8 cellular contexts compared by ENCODE assay signal in genomic region chr19:55625004-55625326, GRCh38. TPM values are rescaled to one million over a fixed set of nuclear protein-coding genes. Genes with fewer than 3 reads are reported as not detected.
A peak's percentile ranks its signal among the peaks of the same experiment; 100 is the strongest.
DNase-seq lines count a peak whose midpoint lies in the region; ATAC-seq, FAIRE-seq and TF ChIP-seq lines count a peak whose summit lies in the region.

No MANE protein-coding gene starts in this region.

- H3K4me3 Mint-ChIP-seq in CD8-positive, alpha-beta memory T cell: peak overlapping the region; percentile 86 to 96 (median 90)
- H3K4me3 Mint-ChIP-seq in osteocyte (ENCODE audit: unreplicated experiment): peak overlapping the region; percentile 91

- H3K36me3 ChIP-seq in CD8-positive, alpha-beta memory T cell (ENCODE audit: insufficient read depth, low read length): no peaks in the 10 kb centered on the region
- peaks cover 9% of the 10 kb centered on the region for H3K36me3 ChIP-seq in OCI-LY3 (replicated peaks; ENCODE audit: low read depth, low read length)
- H3K36me3 ChIP-seq in endothelial cell of umbilical vein (ENCODE audit: control insufficient read depth in 2 of 2, extremely low read depth in 1 of 2, insufficient read depth in 2 of 2, low read length in 2 of 2): peaks cover 0 to 3% of the 10 kb centered on the region in 2 experiments

- CTCF ChIA-PET in CD8-positive, alpha-beta memory T cell (lab: Charles Lee): interaction anchor here (0.9 to 6.5 kb wide), 13 partner anchors 9 to 163 kb away, joined by 3 to 67 read pairs (median 5); partner anchors contain the start of genes FIZ1, ISOC2, U2AF2 and ZNF524
- CTCF ChIA-PET in endothelial cell of umbilical vein (lab: Charles Lee): interaction anchor here (0.7 to 2.9 kb wide), 10 partner anchors 8 to 184 kb away, joined by 3 to 15 read pairs (median 6); partner anchors contain the start of genes ZNF524 and ZNF865

- H3K79me2 ChIP-seq in OCI-LY3 (ENCODE audit: low read length): no peaks in the 10 kb centered on the region
- H3K79me2 ChIP-seq in endothelial cell of umbilical vein (ENCODE audit: control insufficient read depth, insufficient read depth, low read length): no peaks in the 10 kb centered on the region

- H3K4me3 ChIP-seq in CD8-positive, alpha-beta memory T cell (ENCODE audit: low read length): peak overlapping the region; percentile 63
- H3K4me3 ChIP-seq in OCI-LY3 (ENCODE audit: low read length) (peak overlapping the region; percentile 81), endothelial cell of umbilical vein (replicated peaks in 1 of 3; ENCODE audit: insufficient read depth in 1 of 3, low read depth in 1 of 3, low read length in 3 of 3) (peak overlapping the region in 2 of 3 experiments; percentile 74 to 78)

- H3K27ac ChIP-seq in CD8-positive, alpha-beta memory T cell (ENCODE audit: low read depth, low read length): peak overlapping the region; percentile 65
- H3K27ac ChIP-seq in OCI-LY3 (ENCODE audit: low read length): no peak overlapping the region
- no peak overlapping the region for H3K27ac ChIP-seq in endothelial cell of umbilical vein (ENCODE audit: insufficient read depth, low read depth, low read length)

- H3K27me3 ChIP-seq in CD8-positive, alpha-beta memory T cell (ENCODE audit: insufficient read depth, low read length, poor library complexity, severe bottlenecking): no peaks in the 10 kb centered on the region
- no peaks in the 10 kb centered on the region for H3K27me3 ChIP-seq in OCI-LY3 (ENCODE audit: low read depth, low read length)
- no peaks in the 10 kb centered on the region for H3K27me3 ChIP-seq in endothelial cell of umbilical vein (ENCODE audit: control insufficient read depth in 2 of 2, insufficient read depth in 2 of 2, low read length in 2 of 2)

- peaks cover 42 to 58% (median 56%) of the 10 kb centered on the region in 3 donors for H3K4me1 Mint-ChIP-seq in CD8-positive, alpha-beta memory T cell
- peaks cover 17% of the 10 kb centered on the region for H3K4me1 Mint-ChIP-seq in osteocyte (ENCODE audit: unreplicated experiment)

- H3K4me2 ChIP-seq in OCI-LY3 (ENCODE audit: low read length) (peak overlapping the region; percentile 83), endothelial cell of umbilical vein (ENCODE audit: insufficient read depth, low read length) (peak overlapping the region; percentile 94)

- peaks cover 0 to 3% (median 2%) of the 10 kb centered on the region in 3 donors for H3K36me3 Mint-ChIP-seq in CD8-positive, alpha-beta memory T cell
- H3K36me3 Mint-ChIP-seq in osteocyte (ENCODE audit: unreplicated experiment): peaks cover 1% of the 10 kb centered on the region

- H3K9me3 ChIP-seq in CD8-positive, alpha-beta memory T cell (ENCODE audit: low read length): no peaks in the 10 kb centered on the region
- H3K9me3 ChIP-seq in OCI-LY3 (ENCODE audit: insufficient read depth, low read length): no peaks in the 10 kb centered on the region
- no peaks in the 10 kb centered on the region for H3K9me3 ChIP-seq in endothelial cell of umbilical vein (replicated peaks; ENCODE audit: control insufficient read depth, insufficient read depth, low read length)

- H3K4me1 ChIP-seq in CD8-positive, alpha-beta memory T cell (ENCODE audit: insufficient read depth, low read length): peaks cover 47% of the 10 kb centered on the region
- H3K4me1 ChIP-seq in OCI-LY3 (ENCODE audit: low read length) (peaks cover 20% of the 10 kb centered on the region), endothelial cell of umbilical vein (ENCODE audit: control insufficient read depth, extremely low read depth, insufficient read depth, low read length) (peaks cover 6% of the 10 kb centered on the region)

- POLR2A ChIA-PET in CD8-positive, alpha-beta memory T cell (lab: Charles Lee): interaction anchor here (0.6 to 3.3 kb wide), 11 partner anchors 9 to 508 kb away, joined by 3 to 34 read pairs (median 4); partner anchors contain the start of genes CCDC106, FIZ1, NAT14 and PPP1R12C
- POLR2A ChIA-PET in endothelial cell of umbilical vein (lab: Charles Lee): interaction anchor here (0.6 to 1.4 kb wide), 5 partner anchors 26 to 1152 kb away, joined by 4 to 8 read pairs (median 5); partner anchors contain the start of genes CDC42EP5 and FIZ1

- H3K27me3 Mint-ChIP-seq in CD8-positive, alpha-beta memory T cell: no peaks in the 10 kb centered on the region
- H3K27me3 Mint-ChIP-seq in osteocyte (ENCODE audit: unreplicated experiment): no peaks in the 10 kb centered on the region

- FAIRE-seq in endothelial cell of umbilical vein (lab: Jason Lieb, UNC) (no peak), frontal cortex (lab: Jason Lieb, UNC) (no peak)

- no peaks in the 10 kb centered on the region for H3K9me1 ChIP-seq in endothelial cell of umbilical vein (replicated peaks; ENCODE audit: control insufficient read depth, extremely low read depth, insufficient read depth, low read length)

- dilution Hi-C loops in endothelial cell of umbilical vein (cut with MboI; ENCODE audit: extremely low pct_ligation_motif_present, low sequenced_read_pairs): no loop called here

- H3K27ac Mint-ChIP-seq in CD8-positive, alpha-beta memory T cell: peak overlapping the region in 7 of 8 donors; percentile 61 to 97 (median 94)
- peak overlapping the region; percentile 68 for H3K27ac Mint-ChIP-seq in osteocyte (ENCODE audit: unreplicated experiment)

- intact Hi-C loops in endothelial cell of umbilical vein (cut with micrococcal nuclease): no loop called here

- no peak for TF ChIP-seq CTCF in OCI-LY3 (IDR thresholded peaks at IDR 0.05; ENCODE audit: low read depth, low read length)
- no peak for TF ChIP-seq CTCF in endothelial cell of umbilical vein (IDR thresholded peaks at IDR 0.05; ENCODE audit: extremely low read depth in 1 of 2, insufficient read depth in 1 of 2, low read depth in 1 of 2, low read length in 2 of 2)
- no peak for TF ChIP-seq CTCF in osteocyte (IDR thresholded peaks at IDR 0.05)

- no TSS peak for BruUV-seq in endothelial cell of umbilical vein (replicated peaks; lab: Mats Ljungman, UMichigan)

- H3K9ac ChIP-seq in OCI-LY3 (ENCODE audit: low read length): peak overlapping the region; percentile 76; the same call in 1 of the 2 replicates
- H3K9ac ChIP-seq in endothelial cell of umbilical vein (replicated peaks; ENCODE audit: extremely low read depth, insufficient read depth, low read length): peak overlapping the region; percentile 84

- no peak for ATAC-seq in GM18520 (IDR thresholded peaks at IDR 0.05; ENCODE audit: unreplicated experiment)
- ATAC-seq in HG03045 (IDR thresholded peaks at IDR 0.05; ENCODE audit: unreplicated experiment): no peak

- H2AFZ ChIP-seq in OCI-LY3 (ENCODE audit: low read depth, low read length) (peak overlapping the region; percentile 89), endothelial cell of umbilical vein (ENCODE audit: low read depth, low read length) (peak overlapping the region; percentile 100)

- no peaks in the 10 kb centered on the region for H4K20me1 ChIP-seq in OCI-LY3 (ENCODE audit: insufficient read depth, low read length)
- no peaks in the 10 kb centered on the region for H4K20me1 ChIP-seq in endothelial cell of umbilical vein (replicated peaks; ENCODE audit: control insufficient read depth, extremely low read depth, insufficient read depth, low read length)

- no peak for TF ChIP-seq POLR2A in endothelial cell of umbilical vein (IDR thresholded peaks at IDR 0.05; ENCODE audit: low read depth, low read length)

- no peaks in the 10 kb centered on the region for H3K9me3 Mint-ChIP-seq in CD8-positive, alpha-beta memory T cell
- no peaks in the 10 kb centered on the region for H3K9me3 Mint-ChIP-seq in osteocyte (ENCODE audit: unreplicated experiment)

- DNase-seq in CD8-positive, alpha-beta memory T cell: no peak
- DNase-seq in endothelial cell of umbilical vein (ENCODE audit: low read depth, low spot score) (no peak), osteocyte (ENCODE audit: extremely low spot score, unreplicated experiment) (no peak), frontal cortex (ENCODE audit: low spot score in 2 of 2) (no peak)
- no peak for DNase-seq in activated CD4-positive, alpha-beta T cell treated with anti-CD3 and anti-CD28 coated beads, Interleukin-2, amount 50 U/mL, for 1 hour

RNA-seq across cellular contexts. Expression of gene ZNF784, which starts 0.6 kb away (rescaled TPM):
- 1 to 10 TPM; 2.6 to 2.9 TPM for total RNA-seq in CD8-positive, alpha-beta memory T cell
- polyA plus RNA-seq in CD8-positive, alpha-beta memory T cell: 1.0 TPM
- total RNA-seq in endothelial cell of umbilical vein (4.9 and 7.1 TPM in 2 replicates), osteocyte (9.2 and 9.6 TPM in 2 replicates), frontal cortex (4.5 TPM)
- polyA plus RNA-seq in endothelial cell of umbilical vein: 4.9 and 5.6 TPM in 2 replicates
- 3.0 and 3.5 TPM in 2 replicates for polyA plus RNA-seq in endothelial cell of umbilical vein (2011; cell fraction: cytosol; rRNA removed)
- polyA plus RNA-seq in endothelial cell of umbilical vein (2011; cell fraction: nucleus; rRNA removed): 8.6 and 9.3 TPM in 2 replicates
- polyA plus RNA-seq in endothelial cell of umbilical vein (2012): 3.6 and 5.6 TPM in 2 replicates
- polyA minus RNA-seq in endothelial cell of umbilical vein: 4.6 and 5.7 TPM in 2 replicates
- polyA minus RNA-seq in endothelial cell of umbilical vein (2011; cell fraction: cytosol; rRNA and poly(A)+ RNA removed): 3.3 TPM
- polyA minus RNA-seq in endothelial cell of umbilical vein (2011; cell fraction: nucleus; rRNA and poly(A)+ RNA removed): 4.3 and 6.3 TPM in 2 replicates

RNA-seq across cellular contexts. Expression of gene ZNF580, which starts 15.8 kb away (rescaled TPM):
- total RNA-seq in CD8-positive, alpha-beta memory T cell: 10 to 100 TPM; 39.6 to 41.3 TPM
- 15.2 TPM for polyA plus RNA-seq in CD8-positive, alpha-beta memory T cell
- 32.5 and 41.1 TPM in 2 replicates for total RNA-seq in endothelial cell of umbilical vein
- 13.7 and 16.9 TPM in 2 replicates for polyA plus RNA-seq in endothelial cell of umbilical vein
- 11.2 and 16.6 TPM in 2 replicates for polyA plus RNA-seq in endothelial cell of umbilical vein (2011; cell fraction: cytosol; rRNA removed)
- polyA plus RNA-seq in endothelial cell of umbilical vein (2011; cell fraction: nucleus; rRNA removed): 22.6 and 26.6 TPM in 2 replicates
- 25.0 and 30.3 TPM in 2 replicates for polyA plus RNA-seq in endothelial cell of umbilical vein (2012)
- 7.4 and 10.2 TPM in 2 replicates for polyA minus RNA-seq in endothelial cell of umbilical vein
- 12.2 TPM for polyA minus RNA-seq in endothelial cell of umbilical vein (2011; cell fraction: cytosol; rRNA and poly(A)+ RNA removed)
- polyA minus RNA-seq in endothelial cell of umbilical vein (2011; cell fraction: nucleus; rRNA and poly(A)+ RNA removed): 4.6 and 8.8 TPM in 2 replicates
- total RNA-seq in osteocyte: 62.3 and 79.8 TPM in 2 replicates
- total RNA-seq in frontal cortex: 2.4 TPM

RNA-seq across cellular contexts. Expression of gene ZNF581, which starts 18.5 kb away (rescaled TPM):
- total RNA-seq in CD8-positive, alpha-beta memory T cell: 10 to 100 TPM; 32.8 to 34.4 TPM
- 23.4 TPM for polyA plus RNA-seq in CD8-positive, alpha-beta memory T cell
- total RNA-seq in endothelial cell of umbilical vein (27.8 and 31.4 TPM in 2 replicates), osteocyte (29.6 and 33.8 TPM in 2 replicates), frontal cortex (6.5 TPM)
- polyA plus RNA-seq in endothelial cell of umbilical vein: 32.3 and 37.0 TPM in 2 replicates
- polyA plus RNA-seq in endothelial cell of umbilical vein (2011; cell fraction: cytosol; rRNA removed): 24.2 and 31.0 TPM in 2 replicates
- 9.1 and 13.7 TPM in 2 replicates for polyA plus RNA-seq in endothelial cell of umbilical vein (2011; cell fraction: nucleus; rRNA removed)
- polyA plus RNA-seq in endothelial cell of umbilical vein (2012): 25.4 and 37.5 TPM in 2 replicates
- 17.1 and 24.4 TPM in 2 replicates for polyA minus RNA-seq in endothelial cell of umbilical vein
- 13.7 TPM for polyA minus RNA-seq in endothelial cell of umbilical vein (2011; cell fraction: cytosol; rRNA and poly(A)+ RNA removed)
- 2.8 and 4.9 TPM in 2 replicates for polyA minus RNA-seq in endothelial cell of umbilical vein (2011; cell fraction: nucleus; rRNA and poly(A)+ RNA removed)

RNA-seq across cellular contexts. Expression of gene ZNF865, which starts 19.5 kb away (rescaled TPM):
- 10 to 100 TPM; 12.7 to 15.3 TPM for total RNA-seq in CD8-positive, alpha-beta memory T cell
- polyA plus RNA-seq in CD8-positive, alpha-beta memory T cell: 0.21 TPM
- total RNA-seq in endothelial cell of umbilical vein: 10.1 and 11.4 TPM in 2 replicates
- polyA plus RNA-seq in endothelial cell of umbilical vein: 4.0 and 5.2 TPM in 2 replicates
- 1.9 and 3.5 TPM in 2 replicates for polyA plus RNA-seq in endothelial cell of umbilical vein (2011; cell fraction: cytosol; rRNA removed)
- polyA plus RNA-seq in endothelial cell of umbilical vein (2011; cell fraction: nucleus; rRNA removed): 2.5 and 2.7 TPM in 2 replicates
- 2.3 and 5.0 TPM in 2 replicates for polyA plus RNA-seq in endothelial cell of umbilical vein (2012)
- 2.0 and 2.1 TPM in 2 replicates for polyA minus RNA-seq in endothelial cell of umbilical vein
- polyA minus RNA-seq in endothelial cell of umbilical vein (2011; cell fraction: cytosol; rRNA and poly(A)+ RNA removed): 6.6 TPM
- polyA minus RNA-seq in endothelial cell of umbilical vein (2011; cell fraction: nucleus; rRNA and poly(A)+ RNA removed): 1.2 and 2.5 TPM in 2 replicates
- 16.9 and 19.2 TPM in 2 replicates for total RNA-seq in osteocyte
- 1.2 TPM for total RNA-seq in frontal cortex

RNA-seq across cellular contexts. Expression of gene CCDC106, which starts 23.0 kb away (rescaled TPM):
- 1 to 10 TPM; 2.0 to 2.2 TPM for total RNA-seq in CD8-positive, alpha-beta memory T cell
- polyA plus RNA-seq in CD8-positive, alpha-beta memory T cell: 0.54 TPM
- total RNA-seq in endothelial cell of umbilical vein (11.8 and 13.2 TPM in 2 replicates), osteocyte (25.9 and 28.1 TPM in 2 replicates), frontal cortex (9.4 TPM)
- polyA plus RNA-seq in endothelial cell of umbilical vein: 12.0 and 17.8 TPM in 2 replicates
- polyA plus RNA-seq in endothelial cell of umbilical vein (2011; cell fraction: cytosol; rRNA removed): 6.7 and 12.5 TPM in 2 replicates
- 11.5 and 13.9 TPM in 2 replicates for polyA plus RNA-seq in endothelial cell of umbilical vein (2011; cell fraction: nucleus; rRNA removed)
- 7.3 and 12.6 TPM in 2 replicates for polyA plus RNA-seq in endothelial cell of umbilical vein (2012)
- polyA minus RNA-seq in endothelial cell of umbilical vein: 2.5 and 2.6 TPM in 2 replicates
- 3.7 TPM for polyA minus RNA-seq in endothelial cell of umbilical vein (2011; cell fraction: cytosol; rRNA and poly(A)+ RNA removed)
- 1.5 and 2.7 TPM in 2 replicates for polyA minus RNA-seq in endothelial cell of umbilical vein (2011; cell fraction: nucleus; rRNA and poly(A)+ RNA removed)
